ENCODE assay signal across 17 cellular contexts in genomic region chr1:5364591-5364990, GRCh38.
DNase-seq lines count a peak whose midpoint lies in the region; ATAC-seq and TF ChIP-seq lines count a peak whose summit lies in the region.
"Had no signal": no experiment of that assay in that cellular context is flagged by ENCODE, and none has a peak within 500 bp of the region (broad histone marks: within the 10 kb centered on the region; RNA-seq: fewer than 3 reads in every experiment).

No MANE protein-coding gene starts in this region.

- ATAC-seq in RWPE2 (ENCODE audit: low read depth), result 0 out of 3 replicates have a peak, but pooled peaks have one; percentile 17
- ATAC-seq in GM18520 (IDR thresholded peaks at IDR 0.05; ENCODE audit: unreplicated experiment), result no peak
- ATAC-seq in GM21786 (IDR thresholded peaks at IDR 0.05; ENCODE audit: unreplicated experiment), result no peak
- no peak for ATAC-seq in HG02852 (IDR thresholded peaks at IDR 0.05; ENCODE audit: unreplicated experiment)
- ATAC-seq: CD8-positive, alpha-beta T cell; HCT116 had no signal

- H3K4me3 ChIP-seq in right atrium auricular region (no peak overlapping the region), RWPE2 (ENCODE audit: severe bottlenecking) (no peak overlapping the region), sigmoid colon (no peak overlapping the region)
- H3K4me3 ChIP-seq: BLaER1 had no signal

- H3K4me1 ChIP-seq in right atrium auricular region (no peaks in the 10 kb centered on the region), RWPE2 (ENCODE audit: insufficient read depth, poor library complexity, severe bottlenecking) (no peaks in the 10 kb centered on the region), sigmoid colon (no peaks in the 10 kb centered on the region)
- H3K4me1 ChIP-seq: BLaER1 had no signal

- H3K27ac ChIP-seq in right atrium auricular region (no peak overlapping the region), RWPE2 (ENCODE audit: poor library complexity, severe bottlenecking) (no peak overlapping the region), sigmoid colon (no peak overlapping the region)
- H3K27ac ChIP-seq: BLaER1 had no signal

- 83 to 87% methylated on average over 6 of the region's 6 CpGs for WGBS in sigmoid colon, 2 donors

- H3K9me3 ChIP-seq in right atrium auricular region, result no peaks in the 10 kb centered on the region
- no peaks in the 10 kb centered on the region for H3K9me3 ChIP-seq in RWPE2 (ENCODE audit: severe bottlenecking)
- no peaks in the 10 kb centered on the region for H3K9me3 ChIP-seq in sigmoid colon

- no peak for TF ChIP-seq EP300 in sigmoid colon (IDR thresholded peaks at IDR 0.05)

- TF ChIP-seq CTCF in right atrium auricular region (IDR thresholded peaks at IDR 0.05), result no peak
- no peak for TF ChIP-seq CTCF in RWPE2 (IDR thresholded peaks at IDR 0.05; ENCODE audit: poor library complexity, severe bottlenecking)
- no peak for TF ChIP-seq CTCF in sigmoid colon (IDR thresholded peaks at IDR 0.05)

- intact Hi-C loops in cardiac septum (cut with DNase I) (no loop called here), sigmoid colon (cut with DNase I) (no loop called here)

- TF ChIP-seq POLR2A in sigmoid colon (IDR thresholded peaks at IDR 0.05), result no peak

- H3K36me3 ChIP-seq in right atrium auricular region (no peaks in the 10 kb centered on the region), RWPE2 (ENCODE audit: low read depth) (no peaks in the 10 kb centered on the region), sigmoid colon (no peaks in the 10 kb centered on the region)
- H3K36me3 ChIP-seq: BLaER1 had no signal

- H3K27me3 ChIP-seq in right atrium auricular region, result no peaks in the 10 kb centered on the region
- no peaks in the 10 kb centered on the region for H3K27me3 ChIP-seq in RWPE2 (ENCODE audit: insufficient read depth, poor library complexity, severe bottlenecking)
- peaks cover 0 to 4% (median 0%) of the 10 kb centered on the region in 3 donors for H3K27me3 ChIP-seq in sigmoid colon
- H3K27me3 ChIP-seq: BLaER1 had no signal

- DNase-seq in cardiac septum (ENCODE audit: low spot score) (peak; percentile 14), right atrium auricular region (ENCODE audit: low spot score) (no peak), RWPE2 (ENCODE audit: low spot score) (no peak), sigmoid colon (peak; percentile 28)
- DNase-seq: 8988T; Calu3; CD8-positive, alpha-beta T cell; DMS79 treated with DMSO at 0.1 percent for 48 hours; GF-D8; GOT3; H7; HFFc6 had no signal

Comparison
In these comparisons a context has a peak if more than half of its experiments do, and no peak if none do; other contexts are left out.
1. DNase-seq: peak in cardiac septum (single experiment) and sigmoid colon (single experiment); none in right atrium auricular region (single experiment) and RWPE2 (single experiment).